In genomic region chr2:231711677-231712461, GRCh38 we compare ENCODE assay signal across 8 cellular contexts. TPM values are rescaled to one million over a fixed set of nuclear protein-coding genes. Genes with fewer than 3 reads are reported as not detected.
DNase-seq lines count a peak whose midpoint lies in the region; ATAC-seq, FAIRE-seq and TF ChIP-seq lines count a peak whose summit lies in the region.

No MANE protein-coding gene starts in this region.

- H3K27me3 ChIP-seq in GM12878 (replicated peaks in 1 of 2; ENCODE audit: control insufficient read depth in 2 of 2, insufficient read depth in 2 of 2, low read length in 1 of 2): no peaks in the 10 kb centered on the region
- no peaks in the 10 kb centered on the region for H3K27me3 ChIP-seq in lung (ENCODE audit: control insufficient read depth, insufficient read depth)

- peaks cover 15% of the 10 kb centered on the region for H4K20me1 ChIP-seq in GM12878 (ENCODE audit: control insufficient read depth, insufficient read depth)

- TF ChIP-seq CTCF in GM12878 (IDR thresholded peaks at IDR 0.05 in 2 of 3, conservative IDR thresholded peaks at IDR 0.05 in 1 of 3; ENCODE audit: control insufficient read depth in 2 of 3, extremely low read depth in 1 of 3, insufficient read depth in 1 of 3, low read depth in 3 of 3, low read length in 3 of 3): no peak
- TF ChIP-seq CTCF in lung (IDR thresholded peaks at IDR 0.05; ENCODE audit: control extremely low read depth, extremely low read depth): no peak
- no peak for TF ChIP-seq CTCF in type B pancreatic cell (conservative IDR thresholded peaks at IDR 0.05)

- peak overlapping the region; percentile 91 for H3K4me2 ChIP-seq in GM12878 (ENCODE audit: control insufficient read depth, insufficient read depth)

- H3K36me3 ChIP-seq in GM12878 (ENCODE audit: control insufficient read depth in 2 of 2, insufficient read depth in 2 of 2, low read length in 1 of 2) (peaks cover 8 to 25% of the 10 kb centered on the region in 2 experiments), lung (ENCODE audit: control insufficient read depth in 2 of 2, insufficient read depth in 2 of 2, low read length in 2 of 2) (peaks cover 0 to 15% of the 10 kb centered on the region in 2 donors)

- in situ Hi-C loops in GM12878 (cut with MboI): no loop called here

- H3K4me1 ChIP-seq in GM12878 (ENCODE audit: control insufficient read depth, insufficient read depth, low read length) (peaks cover 13% of the 10 kb centered on the region), lung (ENCODE audit: control insufficient read depth in 2 of 2, insufficient read depth in 2 of 2, low read length in 2 of 2) (peaks cover 3 to 16% of the 10 kb centered on the region in 2 donors)

- H3K9me3 ChIP-seq in GM12878 (replicated peaks; ENCODE audit: control insufficient read depth, insufficient read depth, low read length) (no peaks in the 10 kb centered on the region), lung (ENCODE audit: control insufficient read depth in 2 of 2, insufficient read depth in 1 of 2, low read length in 1 of 2) (no peaks in the 10 kb centered on the region)

- 0% methylated on average over 9 of the region's 9 CpGs for WGBS in GM12878 (ENCODE audit: insufficient coverage, insufficient replicate concordance, low lambda C conversion rate, missing lambda C conversion rate)
- WGBS in lung, 2 donors: 29 to 36% methylated on average over 9 of the region's 9 CpGs

- POLR2A ChIA-PET in GM12878 (lab: Charles Lee): interaction anchor here (0.8 to 7.3 kb wide), 5 partner anchors 25 to 98 kb away, joined by 3 to 102 read pairs (median 4); no protein-coding TSS in a partner anchor

- no peak for TF ChIP-seq EP300 in GM12878 (IDR thresholded peaks at IDR 0.05; ENCODE audit: borderline replicate concordance in 1 of 2, control insufficient read depth in 1 of 2, low read depth in 2 of 2, low read length in 2 of 2)

- peaks cover 52% of the 10 kb centered on the region for H3K79me2 ChIP-seq in GM12878 (ENCODE audit: control insufficient read depth, insufficient read depth, low read length)

- peaks cover 33% of the 10 kb centered on the region for H3K4me1 Mint-ChIP-seq in type B pancreatic cell (ENCODE audit: unreplicated experiment)

- RAD21 ChIA-PET in GM12878 (lab: Charles Lee; ENCODE audit: unreplicated experiment): interaction anchor here (0.7 to 11.7 kb wide), 4 partner anchors 9 to 99 kb away, joined by 3 to 463 read pairs (median 64); no protein-coding TSS in a partner anchor

- H3K4me3 ChIP-seq in GM12878: peak overlapping the region; percentile 86
- H3K4me3 ChIP-seq in lung: peak overlapping the region; percentile 63

- peak overlapping the region; percentile 76 for H3K27ac ChIP-seq in GM12878 (ENCODE audit: control insufficient read depth, insufficient read depth)
- H3K27ac ChIP-seq in lung (ENCODE audit: low read depth in 1 of 2, low read length in 1 of 2): peak overlapping the region in 1 of 2 donors; percentile 76

- peak overlapping the region; percentile 89 for H3K4me3 Mint-ChIP-seq in type B pancreatic cell

- no peak for FAIRE-seq in GM12878 (lab: Jason Lieb, UNC)

- peak overlapping the region; percentile 82 for H3K27ac Mint-ChIP-seq in type B pancreatic cell

- DNase-seq in activated effector memory CD4-positive, alpha-beta T cell treated with anti-CD3 and anti-CD28 coated beads, Interleukin-2, amount 50 U/mL, for 16 hours: peak; percentile 76
- no peak for DNase-seq in activated effector memory CD4-positive, alpha-beta T cell treated with Interleukin-2 at 50 U/mL for 16 hours
- no peak for DNase-seq in GM12878 (ENCODE audit: low read depth, low spot score)
- DNase-seq in lung (ENCODE audit: low spot score): no peak
- no peak for DNase-seq in type B pancreatic cell (ENCODE audit: extremely low spot score, unreplicated experiment)

- no peak for TF ChIP-seq RAD21 in GM12878 (IDR thresholded peaks at IDR 0.05; ENCODE audit: insufficient read depth, low read depth, low read length)

- ATAC-seq in GM12878 (no peak), lung (ENCODE audit: insufficient read depth, low FRiP score) (no peak), HG02852 (IDR thresholded peaks at IDR 0.05; ENCODE audit: unreplicated experiment) (no peak), HG03045 (IDR thresholded peaks at IDR 0.05; ENCODE audit: unreplicated experiment) (no peak), GM18498 (IDR thresholded peaks at IDR 0.05; ENCODE audit: unreplicated experiment) (no peak)

- peaks cover 15% of the 10 kb centered on the region for H3K36me3 Mint-ChIP-seq in type B pancreatic cell

- peaks cover 8% of the 10 kb centered on the region for H3K27me3 Mint-ChIP-seq in type B pancreatic cell

- no TSS peak for BruUV-seq in GM12878 (replicated peaks; lab: Mats Ljungman, UMichigan)

- peak overlapping the region; percentile 99 for H3K9ac ChIP-seq in GM12878 (ENCODE audit: control insufficient read depth, insufficient read depth, low read length)

- no peaks in the 10 kb centered on the region for H3K9me3 Mint-ChIP-seq in type B pancreatic cell

- SMC1A ChIA-PET in GM12878 (lab: Charles Lee; ENCODE audit: uncharacterized antibody, unreplicated experiment): interaction anchor here (0.5 to 16.5 kb wide), 5 partner anchors 20 to 100 kb away, joined by 3 to 343 read pairs (median 4); no protein-coding TSS in a partner anchor

- CTCF ChIA-PET in GM12878 (lab: Yijun Ruan, JAX): interaction anchor here (1.0 to 11.8 kb wide), 9 partner anchors 8 to 109 kb away, joined by 3 to 811 read pairs (median 31); no protein-coding TSS in a partner anchor

- intact Hi-C loops in GM12878 (cut with micrococcal nuclease; ENCODE audit: unreplicated experiment): no loop called here

- no peak overlapping the region for H2AFZ ChIP-seq in GM12878 (ENCODE audit: control insufficient read depth, low read depth, low read length)

- no peak for TF ChIP-seq POLR2A in GM12878 (IDR thresholded peaks at IDR 0.05; ENCODE audit: low read depth, low read length)

TF ChIP-seq in GM12878, 131 proteins besides CTCF, POLR2A, EP300 and RAD21 (continues in another document):
- TF ChIP-seq ZNF207 (IDR thresholded peaks at IDR 0.05; ENCODE audit: borderline replicate concordance): no peak
- TF ChIP-seq TARDBP (IDR thresholded peaks at IDR 0.05; ENCODE audit: borderline replicate concordance): no peak
- no peak for TF ChIP-seq ELK1 (IDR thresholded peaks at IDR 0.05; ENCODE audit: low read depth, low read length)
- no peak for TF ChIP-seq BHLHE40 (IDR thresholded peaks at IDR 0.05; ENCODE audit: borderline replicate concordance in 1 of 2, low read depth in 2 of 2, low read length in 1 of 2)
- no peak for TF ChIP-seq CBX3 (IDR thresholded peaks at IDR 0.05; ENCODE audit: borderline replicate concordance, low read depth)
- no peak for TF ChIP-seq SPI1 (IDR thresholded peaks at IDR 0.05; ENCODE audit: borderline replicate concordance, insufficient read depth, low read depth, low read length)
- peak; percentile 13 for TF ChIP-seq SMAD1 (IDR thresholded peaks at IDR 0.05; ENCODE audit: low read depth, partially characterized antibody)
- peak; percentile 91 for TF ChIP-seq POLR2AphosphoS5 (IDR thresholded peaks at IDR 0.05; ENCODE audit: low read length)
- no peak for TF ChIP-seq SIN3A (IDR thresholded peaks at IDR 0.05; ENCODE audit: low read depth, low read length)
- no peak for TF ChIP-seq IRF5 (IDR thresholded peaks at IDR 0.05; ENCODE audit: borderline replicate concordance)
- TF ChIP-seq ATF3 (IDR thresholded peaks at IDR 0.05; ENCODE audit: borderline replicate concordance, extremely low read depth, low read depth, low read length): no peak

RNA-seq across cellular contexts. Expression of gene PTMA, which starts 3.5 kb away (rescaled TPM):
- 157 and 167 TPM in 2 replicates for total RNA-seq in GM12878 (2013; cell fraction: nucleolus; rRNA removed)
- total RNA-seq in GM12878 (2014; rRNA removed): 1,683 and 1,891 TPM in 2 replicates
- 3,682 and 3,944 TPM in 2 replicates for total RNA-seq in GM12878 (2014; rRNA removed; fragmentation: Illumina TruSeq; extraction: Trizol)
- 2,403 and 2,413 TPM in 2 replicates for total RNA-seq in GM12878 (2021)
- 1,103 TPM for polyA plus RNA-seq in GM12878 (2011; ENCODE audit: low read depth)
- 1,144 and 1,534 TPM in 2 replicates for polyA plus RNA-seq in GM12878 (2011; rRNA removed)
- polyA plus RNA-seq in GM12878 (2011; cell fraction: cytosol; rRNA removed): 791 and 1,273 TPM in 2 replicates
- polyA plus RNA-seq in GM12878 (2011; cell fraction: nucleus; rRNA removed): 515 and 1,224 TPM in 2 replicates
- 2,072 and 2,223 TPM in 2 replicates for polyA plus RNA-seq in GM12878 (2012)
- 2,851 and 4,022 TPM in 2 replicates for polyA plus RNA-seq in GM12878 (2014; fragmentation: Illumina TruSeq; extraction: Trizol)
- polyA plus RNA-seq in GM12878 (2014; fragmentation: Nextera tagmentation; extraction: Ambion mirVana): 1,000 to 10,000 TPM; 3,548 to 5,018 TPM
- polyA plus RNA-seq in GM12878 (2014; rRNA removed): 2,120 and 2,624 TPM in 2 replicates
- 1,000 to 10,000 TPM; 3,379 to 3,894 TPM for polyA plus RNA-seq in GM12878 (2016; fragmentation: Nextera tagmentation; extraction: Ambion mirVana)
- 163 and 293 TPM in 2 replicates for polyA minus RNA-seq in GM12878 (2011; rRNA and poly(A)+ RNA removed)
- 590 and 681 TPM in 2 replicates for polyA minus RNA-seq in GM12878 (2011; cell fraction: cytosol; rRNA and poly(A)+ RNA removed)
- polyA minus RNA-seq in GM12878 (2011; cell fraction: nucleus; rRNA and poly(A)+ RNA removed): 194 and 317 TPM in 2 replicates
- 100 to 1,000 TPM; 755 to 925 TPM for total RNA-seq in lung
- 1,000 to 10,000 TPM; 1,633 to 1,655 TPM for polyA plus RNA-seq in lung
- total RNA-seq in type B pancreatic cell (ENCODE audit: low replicate concordance): 969 and 1,228 TPM in 2 replicates
